Comparison of ENCODE assay signal across 12 cellular contexts in the genomic region with DNA sequence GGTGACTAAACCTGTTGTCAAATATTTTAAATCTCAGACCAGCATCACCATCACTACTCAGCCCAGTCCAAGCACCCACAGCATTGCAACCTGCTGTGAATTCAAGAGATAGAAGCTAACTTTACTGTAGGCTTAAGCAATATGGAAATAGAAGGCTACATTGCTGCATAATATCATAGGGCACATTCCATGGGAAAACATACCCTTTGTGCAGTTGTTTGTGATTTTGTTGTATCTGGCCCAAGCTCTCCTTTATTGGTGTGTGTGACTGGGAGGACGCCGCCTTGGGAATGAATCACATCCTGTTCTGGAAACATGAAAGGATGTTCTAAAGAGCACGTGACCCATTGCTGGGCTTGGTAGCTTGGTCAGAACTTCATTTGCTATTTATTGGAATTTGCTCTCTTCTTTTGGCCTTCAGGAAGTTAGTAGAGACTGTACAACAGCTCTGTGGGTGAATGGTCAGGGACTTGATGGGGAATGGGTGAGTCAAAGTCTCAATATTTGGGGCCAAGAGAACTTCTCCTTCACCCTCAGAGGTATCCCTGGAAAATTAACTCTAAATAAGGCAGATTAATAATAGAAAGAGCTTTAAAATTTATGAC.
DNase-seq lines count a peak whose midpoint lies in the region; ATAC-seq, FAIRE-seq and TF ChIP-seq lines count a peak whose summit lies in the region.
"Had no signal": no experiment of that assay in that cellular context is flagged by ENCODE, and none has a peak within 500 bp of the region (broad histone marks: within the 10 kb centered on the region; RNA-seq: fewer than 3 reads in every experiment).

No MANE protein-coding gene starts in this region.

- TF ChIP-seq POLR2A in HepG2 (IDR thresholded peaks at IDR 0.05; ENCODE audit: insufficient read depth in 1 of 2, low read depth in 2 of 2, low read length in 2 of 2), result no peak

- no peaks in the 10 kb centered on the region for H3K4me1 ChIP-seq in HUES48 (ENCODE audit: control insufficient read depth, insufficient read depth, low read length)
- peaks cover 84% of the 10 kb centered on the region for H3K4me1 ChIP-seq in HepG2 (ENCODE audit: insufficient read depth, low read length)
- no peaks in the 10 kb centered on the region for H3K4me1 ChIP-seq in lower lobe of right lung

- peak; percentile 83 for ATAC-seq in HepG2
- ATAC-seq in lower lobe of right lung, result no peak
- no peak for ATAC-seq in HG03280 (IDR thresholded peaks at IDR 0.05; ENCODE audit: unreplicated experiment)

- H2AFZ ChIP-seq in HepG2 (ENCODE audit: low read length), result no peak overlapping the region

- no peak overlapping the region for H3K4me3 ChIP-seq in HUES48 (ENCODE audit: low read depth, low read length)
- H3K4me3 ChIP-seq in HepG2 (replicated peaks in 1 of 3; ENCODE audit: insufficient read depth in 1 of 3, low read depth in 2 of 3, low read length in 3 of 3), result peak overlapping the region in 1 of 3 experiments; percentile 36; a peak in 2 of 6 replicates
- H3K4me3 ChIP-seq in lower lobe of right lung, result no peak overlapping the region
- H3K4me3 ChIP-seq: adrenal gland, ovary had no signal

- H3K9ac ChIP-seq in HUES48 (ENCODE audit: low read depth, low read length) (no peak overlapping the region), HepG2 (ENCODE audit: insufficient read depth, low read depth, low read length) (peak overlapping the region; percentile 76)

- in situ Hi-C loops in HepG2 (cut with HindIII; ENCODE audit: extremely low pct_ligation_motif_present, low pct_unique_long_range_greater_than_20kb), result no loop called here

- H3K4me2 ChIP-seq in HepG2 (ENCODE audit: low read depth, low read length), result peak overlapping the region; percentile 75

- peak; percentile 71 to 95; a peak in 3 of 4 replicates for TF ChIP-seq EP300 in HepG2 (IDR thresholded peaks at IDR 0.05; ENCODE audit: low read depth in 2 of 2, low read length in 2 of 2)
- TF ChIP-seq EP300 in HepG2 (CRISPR knock-in tag; IDR thresholded peaks at IDR 0.05; ENCODE audit: borderline replicate concordance), result peak; percentile 90

- TF ChIP-seq RAD21 in HepG2 (CRISPR knock-in tag; IDR thresholded peaks at IDR 0.05), result no peak

- POLR2A ChIA-PET in HepG2 (lab: Yijun Ruan, JAX), result interaction anchor here (0.6 to 1.9 kb wide), 20 partner anchors 10 to 215 kb away, joined by 3 to 22 read pairs (median 3); a partner anchor contains a TSS

- FAIRE-seq in HepG2 (lab: Jason Lieb, UNC), result peak; percentile 61

- H3K9me3 ChIP-seq in HUES48 (ENCODE audit: control insufficient read depth, insufficient read depth, low read length) (no peaks in the 10 kb centered on the region), HepG2 (ENCODE audit: low read length) (no peaks in the 10 kb centered on the region), lower lobe of right lung (no peaks in the 10 kb centered on the region)
- H3K9me3 ChIP-seq: adrenal gland, ovary had no signal

- TF ChIP-seq CTCF in HepG2 (CRISPR knock-in tag; IDR thresholded peaks at IDR 0.05) (no peak), lower lobe of right lung (IDR thresholded peaks at IDR 0.05) (no peak)

- no peaks in the 10 kb centered on the region for H3K36me3 ChIP-seq in HUES48 (ENCODE audit: control insufficient read depth, insufficient read depth, low read length)
- no peaks in the 10 kb centered on the region for H3K36me3 ChIP-seq in HepG2 (replicated peaks in 1 of 2; ENCODE audit: control insufficient read depth in 1 of 2, insufficient read depth in 2 of 2, low read length in 2 of 2)
- H3K36me3 ChIP-seq in lower lobe of right lung, result no peaks in the 10 kb centered on the region
- H3K36me3 ChIP-seq: adrenal gland, ovary had no signal

- 0% methylated on average over 3 of the region's 3 CpGs for WGBS in HepG2 (ENCODE audit: low lambda C conversion rate)

- intact Hi-C loops in HepG2 (cut with micrococcal nuclease; ENCODE audit: unreplicated experiment) (loop anchor here (1.0 to 2.0 kb wide), 4 partner anchors 42 to 151 kb away; no protein-coding TSS in a partner anchor), lower lobe of right lung (cut with DNase I) (no loop called here)

- DNase-seq in AG08395 (ENCODE audit: low spot score) (peak; percentile 86), dedifferentiated amniotic fluid mesenchymal stem cell (ENCODE audit: extremely low spot score) (peak; percentile 31), HepG2 (ENCODE audit: low spot score) (peak; percentile 98), lower lobe of right lung (no peak), NCI-H1048 (lab: John Stamatoyannopoulos, UW) (no peak)
- DNase-seq in stimulated activated CD4-positive, alpha-beta T cell treated with anti-CD3 and anti-CD28 coated beads, Interleukin-15, amount 100 ng/mL, for 24 hours, result no peak
- DNase-seq: CD4-positive, CD25-positive, alpha-beta regulatory T cell; Karpas-422; ovary had no signal

- BruUV-seq in HepG2 (replicated peaks; lab: Mats Ljungman, UMichigan), result no TSS peak

- peak overlapping the region; percentile 54 for H3K27ac ChIP-seq in HUES48 (ENCODE audit: low read depth, low read length)
- H3K27ac ChIP-seq in HepG2 (ENCODE audit: extremely low read length, insufficient read depth, low read length), result peak overlapping the region; percentile 93
- no peak overlapping the region for H3K27ac ChIP-seq in lower lobe of right lung
- H3K27ac ChIP-seq: adrenal gland, ovary had no signal

- CTCF ChIA-PET in HepG2 (lab: Yijun Ruan, JAX; ENCODE audit: low intra/inter-chr PET ratio, low total read pairs), result no interaction called here

- H4K20me1 ChIP-seq in HepG2 (ENCODE audit: insufficient read depth, low read length), result no peaks in the 10 kb centered on the region

- no peaks in the 10 kb centered on the region for H3K79me2 ChIP-seq in HepG2 (ENCODE audit: insufficient read depth, low read length)

- H3K27me3 ChIP-seq in HUES48 (ENCODE audit: control insufficient read depth, insufficient read depth, low read length) (no peaks in the 10 kb centered on the region), HepG2 (ENCODE audit: control insufficient read depth in 1 of 2, insufficient read depth in 2 of 2, low read length in 2 of 2) (no peaks in the 10 kb centered on the region), lower lobe of right lung (ENCODE audit: low read depth) (no peaks in the 10 kb centered on the region)
- H3K27me3 ChIP-seq: adrenal gland, ovary had no signal

TF ChIP-seq in HepG2, 621 proteins besides CTCF, POLR2A, EP300 and RAD21 (continues in another document):
- no peak for TF ChIP-seq RFX3 (CRISPR knock-in tag; IDR thresholded peaks at IDR 0.05)
- TF ChIP-seq, protein P1, sequence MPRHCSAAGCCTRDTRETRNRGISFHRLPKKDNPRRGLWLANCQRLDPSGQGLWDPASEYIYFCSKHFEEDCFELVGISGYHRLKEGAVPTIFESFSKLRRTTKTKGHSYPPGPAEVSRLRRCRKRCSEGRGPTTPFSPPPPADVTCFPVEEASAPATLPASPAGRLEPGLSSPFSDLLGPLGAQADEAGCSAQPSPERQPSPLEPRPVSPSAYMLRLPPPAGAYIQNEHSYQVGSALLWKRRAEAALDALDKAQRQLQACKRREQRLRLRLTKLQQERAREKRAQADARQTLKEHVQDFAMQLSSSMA (CRISPR knock-in tag; IDR thresholded peaks at IDR 0.05), result no peak
- no peak for TF ChIP-seq ZNF780A (CRISPR knock-in tag; IDR thresholded peaks at IDR 0.05)
- TF ChIP-seq RFXANK (CRISPR knock-in tag; IDR thresholded peaks at IDR 0.05), result no peak
- TF ChIP-seq, protein P2, sequence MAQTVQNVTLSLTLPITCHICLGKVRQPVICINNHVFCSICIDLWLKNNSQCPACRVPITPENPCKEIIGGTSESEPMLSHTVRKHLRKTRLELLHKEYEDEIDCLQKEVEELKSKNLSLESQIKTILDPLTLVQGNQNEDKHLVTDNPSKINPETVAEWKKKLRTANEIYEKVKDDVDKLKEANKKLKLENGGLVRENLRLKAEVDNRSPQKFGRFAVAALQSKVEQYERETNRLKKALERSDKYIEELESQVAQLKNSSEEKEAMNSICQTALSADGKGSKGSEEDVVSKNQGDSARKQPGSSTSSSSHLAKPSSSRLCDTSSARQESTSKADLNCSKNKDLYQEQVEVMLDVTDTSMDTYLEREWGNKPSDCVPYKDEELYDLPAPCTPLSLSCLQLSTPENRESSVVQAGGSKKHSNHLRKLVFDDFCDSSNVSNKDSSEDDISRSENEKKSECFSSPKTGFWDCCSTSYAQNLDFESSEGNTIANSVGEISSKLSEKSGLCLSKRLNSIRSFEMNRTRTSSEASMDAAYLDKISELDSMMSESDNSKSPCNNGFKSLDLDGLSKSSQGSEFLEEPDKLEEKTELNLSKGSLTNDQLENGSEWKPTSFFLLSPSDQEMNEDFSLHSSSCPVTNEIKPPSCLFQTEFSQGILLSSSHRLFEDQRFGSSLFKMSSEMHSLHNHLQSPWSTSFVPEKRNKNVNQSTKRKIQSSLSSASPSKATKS (CRISPR knock-in tag; IDR thresholded peaks at IDR 0.05), result 0 out of 2 replicates have a peak, but pooled peaks have one; percentile 25
- TF ChIP-seq SP140L (CRISPR knock-in tag; IDR thresholded peaks at IDR 0.05; ENCODE audit: borderline replicate concordance), result 0 out of 2 replicates have a peak, but pooled peaks have one; percentile 18
- TF ChIP-seq, protein P3, sequence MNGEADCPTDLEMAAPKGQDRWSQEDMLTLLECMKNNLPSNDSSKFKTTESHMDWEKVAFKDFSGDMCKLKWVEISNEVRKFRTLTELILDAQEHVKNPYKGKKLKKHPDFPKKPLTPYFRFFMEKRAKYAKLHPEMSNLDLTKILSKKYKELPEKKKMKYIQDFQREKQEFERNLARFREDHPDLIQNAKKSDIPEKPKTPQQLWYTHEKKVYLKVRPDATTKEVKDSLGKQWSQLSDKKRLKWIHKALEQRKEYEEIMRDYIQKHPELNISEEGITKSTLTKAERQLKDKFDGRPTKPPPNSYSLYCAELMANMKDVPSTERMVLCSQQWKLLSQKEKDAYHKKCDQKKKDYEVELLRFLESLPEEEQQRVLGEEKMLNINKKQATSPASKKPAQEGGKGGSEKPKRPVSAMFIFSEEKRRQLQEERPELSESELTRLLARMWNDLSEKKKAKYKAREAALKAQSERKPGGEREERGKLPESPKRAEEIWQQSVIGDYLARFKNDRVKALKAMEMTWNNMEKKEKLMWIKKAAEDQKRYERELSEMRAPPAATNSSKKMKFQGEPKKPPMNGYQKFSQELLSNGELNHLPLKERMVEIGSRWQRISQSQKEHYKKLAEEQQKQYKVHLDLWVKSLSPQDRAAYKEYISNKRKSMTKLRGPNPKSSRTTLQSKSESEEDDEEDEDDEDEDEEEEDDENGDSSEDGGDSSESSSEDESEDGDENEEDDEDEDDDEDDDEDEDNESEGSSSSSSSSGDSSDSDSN (CRISPR knock-in tag; IDR thresholded peaks at IDR 0.05), result no peak
- TF ChIP-seq ZFP41 (CRISPR knock-in tag; IDR thresholded peaks at IDR 0.05; ENCODE audit: borderline replicate concordance), result no peak
- TF ChIP-seq, protein P4, sequence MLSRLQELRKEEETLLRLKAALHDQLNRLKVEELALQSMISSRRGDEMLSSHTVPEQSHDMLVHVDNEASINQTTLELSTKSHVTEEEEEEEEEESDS (CRISPR knock-in tag; IDR thresholded peaks at IDR 0.05; ENCODE audit: borderline replicate concordance), result no peak
- TF ChIP-seq FOXK1 (CRISPR knock-in tag; IDR thresholded peaks at IDR 0.05; ENCODE audit: borderline replicate concordance, low read depth), result peak; percentile 72; the same call in 1 of the 2 replicates

Comparison
In these comparisons a context has a peak if more than half of its experiments do, and no peak if none do; other contexts are left out.
1. DNase-seq: peak in AG08395 (single experiment), dedifferentiated amniotic fluid mesenchymal stem cell (single experiment) and HepG2 (single experiment); none in stimulated activated CD4-positive, alpha-beta T cell treated with anti-CD3 and anti-CD28 coated beads, Interleukin-15, amount 100 ng/mL, for 24 hours (single experiment), lower lobe of right lung (single experiment) and NCI-H1048 (single experiment).